Comparison of ENCODE assay signal across 8 cellular contexts in genomic region chr10:77873558-77874380, GRCh38. TPM values are rescaled to one million over a fixed set of nuclear protein-coding genes. Genes with fewer than 3 reads are reported as not detected.
DNase-seq lines count a peak whose midpoint lies in the region; ATAC-seq lines count a peak whose summit lies in the region.

No MANE protein-coding gene starts in this region.

- DNase-seq in A172 (ENCODE audit: low spot score) (peak; percentile 91), NCI-H69 (lab: John Stamatoyannopoulos, UW) (peak; percentile 76), adipocyte (ENCODE audit: low read depth) (peak; percentile 34), NCI-H2107 treated with DMSO at 0.1 percent for 48 hours (lab: John Stamatoyannopoulos, UW; ENCODE audit: unreplicated experiment) (no peak)
- peak; percentile 23 to 32 for DNase-seq in stimulated activated CD8-positive, alpha-beta memory T cell treated with anti-CD3 and anti-CD28 coated beads, Interleukin-7, amount 100 ng/mL, for 4 hours (ENCODE audit: low read depth in 2 of 2)

- H3K36me3 ChIP-seq in adipocyte (ENCODE audit: control insufficient read depth, insufficient read depth, low read length, severe bottlenecking): no peaks in the 10 kb centered on the region

- H3K27ac ChIP-seq in layer of hippocampus (ENCODE audit: low read depth, low read length): peak overlapping the region; percentile 78

- H3K27me3 ChIP-seq in adipocyte (replicated peaks; ENCODE audit: control insufficient read depth, insufficient read depth, low read length): no peaks in the 10 kb centered on the region
- no peaks in the 10 kb centered on the region for H3K27me3 ChIP-seq in layer of hippocampus (ENCODE audit: control insufficient read depth, insufficient read depth, low read length)

- no peak overlapping the region for H3K4me3 ChIP-seq in adipocyte (ENCODE audit: low read length)

- peak overlapping the region; percentile 15 for H3K9ac ChIP-seq in adipocyte (ENCODE audit: low read length)

- peaks cover 35% of the 10 kb centered on the region for H3K4me1 ChIP-seq in adipocyte (ENCODE audit: control insufficient read depth, insufficient read depth, low read length)

- ATAC-seq in GM18519 (IDR thresholded peaks at IDR 0.05; ENCODE audit: low FRiP score, unreplicated experiment): peak; percentile 73
- ATAC-seq in HG02943 (IDR thresholded peaks at IDR 0.05; ENCODE audit: low read depth, unreplicated experiment): peak; percentile 72

- H3K9me3 ChIP-seq in adipocyte (ENCODE audit: control insufficient read depth, low read length): no peaks in the 10 kb centered on the region

RNA-seq across cellular contexts. Expression of gene DLG5, which starts 52.8 kb away (rescaled TPM):
- 30.7 and 60.3 TPM in 2 replicates for total RNA-seq in A172 (2014; rRNA removed; shearing (Covaris generic))
